In the genomic region with DNA sequence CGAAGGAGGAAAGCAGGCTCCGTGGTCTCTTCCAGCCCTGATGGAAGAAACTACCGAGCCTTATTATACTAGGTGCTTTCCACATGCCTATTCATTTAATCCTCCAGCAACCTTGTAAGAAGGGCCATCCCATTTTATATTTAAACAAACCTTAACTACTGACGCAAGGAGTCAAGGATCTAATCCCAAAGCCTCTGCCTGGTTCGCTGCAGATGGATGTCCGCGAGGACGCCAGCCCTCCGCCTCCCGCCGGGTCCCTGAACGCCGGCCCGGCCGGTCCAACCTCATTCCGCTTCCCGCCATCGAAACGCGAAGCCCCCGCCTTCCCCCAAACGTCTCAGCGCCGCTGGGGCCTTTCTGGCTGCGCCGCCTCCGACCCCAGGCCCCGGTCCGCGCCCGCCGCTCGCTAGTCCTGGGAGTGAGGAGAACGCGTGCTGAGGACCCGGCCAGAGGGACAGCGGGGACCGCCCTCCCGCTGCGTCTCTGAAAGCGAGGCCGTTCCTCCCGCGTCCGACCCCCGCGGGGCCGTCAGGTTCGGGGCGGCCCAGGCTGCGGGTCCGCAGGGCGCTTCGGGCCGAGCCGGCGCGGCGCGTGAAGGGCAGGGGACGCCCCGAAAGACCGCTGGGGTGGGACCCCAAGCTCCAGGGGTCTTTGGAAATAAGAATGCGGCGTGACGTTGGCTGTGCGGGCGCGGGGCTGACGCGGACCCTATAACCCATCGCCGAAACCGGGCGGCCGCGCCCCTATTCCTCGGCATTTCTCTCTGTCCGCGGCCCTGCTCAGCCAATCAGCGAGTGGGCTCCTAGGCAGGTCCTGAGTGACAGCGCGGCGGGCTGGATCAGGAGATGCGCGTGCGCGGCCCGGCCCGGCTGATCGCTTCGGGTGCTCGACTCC, we compare ENCODE assay signal across 1 cellular context.
TF ChIP-seq lines count a peak whose summit lies in the region.

No MANE protein-coding gene starts in this region.

TF ChIP-seq in H1, 55 proteins besides CTCF, POLR2A, EP300 and RAD21:
- TF ChIP-seq BCL11A (IDR thresholded peaks at IDR 0.05; ENCODE audit: low read depth in 2 of 2, low read length in 2 of 2), result no peak
- peak; percentile 58 for TF ChIP-seq PHF8 (conservative IDR thresholded peaks at IDR 0.05; ENCODE audit: low read depth, low read length)
- no peak; a peak in 1 of 4 replicates for TF ChIP-seq SIN3A (conservative IDR thresholded peaks at IDR 0.05 in 1 of 2, IDR thresholded peaks at IDR 0.05 in 1 of 2; ENCODE audit: low read depth in 1 of 2, low read length in 2 of 2)
- TF ChIP-seq BACH1 (IDR thresholded peaks at IDR 0.05; ENCODE audit: low read length), result no peak
- no peak for TF ChIP-seq MAFK (IDR thresholded peaks at IDR 0.05; ENCODE audit: low read depth, low read length)
- TF ChIP-seq RFX5 (IDR thresholded peaks at IDR 0.05; ENCODE audit: borderline replicate concordance, low read depth, low read length), result no peak
- TF ChIP-seq HDAC2 (IDR thresholded peaks at IDR 0.05; ENCODE audit: borderline replicate concordance in 1 of 2, low read depth in 2 of 2, low read length in 2 of 2), result no peak
- TF ChIP-seq CBX8 (IDR thresholded peaks at IDR 0.05; ENCODE audit: borderline replicate concordance, low read depth, low read length), result no peak
- no peak for TF ChIP-seq JUND (IDR thresholded peaks at IDR 0.05; ENCODE audit: low read length)
- peak; percentile 84 for TF ChIP-seq KDM4A (IDR thresholded peaks at IDR 0.05; ENCODE audit: low read depth, low read length, severe bottlenecking)
- TF ChIP-seq, protein P1, sequence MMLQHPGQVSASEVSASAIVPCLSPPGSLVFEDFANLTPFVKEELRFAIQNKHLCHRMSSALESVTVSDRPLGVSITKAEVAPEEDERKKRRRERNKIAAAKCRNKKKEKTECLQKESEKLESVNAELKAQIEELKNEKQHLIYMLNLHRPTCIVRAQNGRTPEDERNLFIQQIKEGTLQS (IDR thresholded peaks at IDR 0.05; ENCODE audit: insufficient read depth, low read depth, low read length), result no peak
- TF ChIP-seq CHD1 (IDR thresholded peaks at IDR 0.05; ENCODE audit: low read depth, low read length), result no peak
- TF ChIP-seq, protein P2, sequence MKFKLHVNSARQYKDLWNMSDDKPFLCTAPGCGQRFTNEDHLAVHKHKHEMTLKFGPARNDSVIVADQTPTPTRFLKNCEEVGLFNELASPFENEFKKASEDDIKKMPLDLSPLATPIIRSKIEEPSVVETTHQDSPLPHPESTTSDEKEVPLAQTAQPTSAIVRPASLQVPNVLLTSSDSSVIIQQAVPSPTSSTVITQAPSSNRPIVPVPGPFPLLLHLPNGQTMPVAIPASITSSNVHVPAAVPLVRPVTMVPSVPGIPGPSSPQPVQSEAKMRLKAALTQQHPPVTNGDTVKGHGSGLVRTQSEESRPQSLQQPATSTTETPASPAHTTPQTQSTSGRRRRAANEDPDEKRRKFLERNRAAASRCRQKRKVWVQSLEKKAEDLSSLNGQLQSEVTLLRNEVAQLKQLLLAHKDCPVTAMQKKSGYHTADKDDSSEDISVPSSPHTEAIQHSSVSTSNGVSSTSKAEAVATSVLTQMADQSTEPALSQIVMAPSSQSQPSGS (IDR thresholded peaks at IDR 0.05; ENCODE audit: low read length), result no peak
- no peak for TF ChIP-seq TEAD4 (IDR thresholded peaks at IDR 0.05; ENCODE audit: low read depth, low read length)
- TF ChIP-seq SP1 (IDR thresholded peaks at IDR 0.05; ENCODE audit: low read depth, low read length), result 0 out of 2 replicates have a peak, but pooled peaks have one; percentile 59
- peak; percentile 34; the same call in 1 of the 2 replicates for TF ChIP-seq TBP (IDR thresholded peaks at IDR 0.05; ENCODE audit: low read depth, low read length)
- TF ChIP-seq ASH2L (IDR thresholded peaks at IDR 0.05; ENCODE audit: low read length), result peak; percentile 94
- TF ChIP-seq SP2 (IDR thresholded peaks at IDR 0.05; ENCODE audit: low read length), result no peak
- peak; percentile 80 for TF ChIP-seq RBBP5 (IDR thresholded peaks at IDR 0.05; ENCODE audit: borderline replicate concordance, low read depth, low read length)
- TF ChIP-seq YY1 (IDR thresholded peaks at IDR 0.05; ENCODE audit: low read depth, low read length), result no peak
- TF ChIP-seq TCF12 (IDR thresholded peaks at IDR 0.05; ENCODE audit: low read depth, low read length), result no peak
- peak; percentile 20 for TF ChIP-seq NANOG (IDR thresholded peaks at IDR 0.05; ENCODE audit: insufficient read depth, low read depth, low read length, poor library complexity, severe bottlenecking)
- peak; percentile 93 for TF ChIP-seq NRF1 (IDR thresholded peaks at IDR 0.05; ENCODE audit: low read depth, low read length)
- TF ChIP-seq, protein P3, sequence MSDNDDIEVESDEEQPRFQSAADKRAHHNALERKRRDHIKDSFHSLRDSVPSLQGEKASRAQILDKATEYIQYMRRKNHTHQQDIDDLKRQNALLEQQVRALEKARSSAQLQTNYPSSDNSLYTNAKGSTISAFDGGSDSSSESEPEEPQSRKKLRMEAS (IDR thresholded peaks at IDR 0.05), result peak; percentile 65; the same call in 1 of the 2 replicates
- no peak for TF ChIP-seq KDM1A (IDR thresholded peaks at IDR 0.05; ENCODE audit: borderline replicate concordance, low read length)
- no peak for TF ChIP-seq BRCA1 (IDR thresholded peaks at IDR 0.05; ENCODE audit: low read depth, low read length)
- no peak for TF ChIP-seq HDAC6 (IDR thresholded peaks at IDR 0.05; ENCODE audit: low read depth, low read length)
- TF ChIP-seq RNF2 (IDR thresholded peaks at IDR 0.05; ENCODE audit: borderline replicate concordance, low read depth, low read length, missing control alignments, poor library complexity, severe bottlenecking), result peak; percentile 18
- TF ChIP-seq, protein P4, sequence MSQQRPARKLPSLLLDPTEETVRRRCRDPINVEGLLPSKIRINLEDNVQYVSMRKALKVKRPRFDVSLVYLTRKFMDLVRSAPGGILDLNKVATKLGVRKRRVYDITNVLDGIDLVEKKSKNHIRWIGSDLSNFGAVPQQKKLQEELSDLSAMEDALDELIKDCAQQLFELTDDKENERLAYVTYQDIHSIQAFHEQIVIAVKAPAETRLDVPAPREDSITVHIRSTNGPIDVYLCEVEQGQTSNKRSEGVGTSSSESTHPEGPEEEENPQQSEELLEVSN (IDR thresholded peaks at IDR 0.05), result peak; percentile 92
- TF ChIP-seq CREB1 (IDR thresholded peaks at IDR 0.05), result peak; percentile 70
- 0 out of 2 replicates have a peak, but pooled peaks have one; percentile 36 for TF ChIP-seq SP4 (IDR thresholded peaks at IDR 0.05; ENCODE audit: low read length)
- TF ChIP-seq KDM5A (IDR thresholded peaks at IDR 0.05; ENCODE audit: low read length), result no peak
- no peak for TF ChIP-seq SIRT6 (IDR thresholded peaks at IDR 0.05; ENCODE audit: low read length)
- peak; percentile 25; the same call in 1 of the 2 replicates for TF ChIP-seq TAF1 (IDR thresholded peaks at IDR 0.05; ENCODE audit: low read depth, low read length)
